8 cellular contexts compared by ENCODE assay signal in genomic region chr20:40160151-40160550, GRCh38.
DNase-seq lines count a peak whose midpoint lies in the region; ATAC-seq and TF ChIP-seq lines count a peak whose summit lies in the region.

No MANE protein-coding gene starts in this region.

- TF ChIP-seq CTCF in AG10803 (conservative IDR thresholded peaks at IDR 0.05; ENCODE audit: low read length) (peak; percentile 92), psoas muscle (IDR thresholded peaks at IDR 0.05) (peak; percentile 52)

- intact Hi-C loops in psoas muscle (cut with DNase I): loop anchor here in 1 of 2 donors (10.0 kb wide), 1 partner anchor 535 kb away; no protein-coding TSS in a partner anchor

- no peaks in the 10 kb centered on the region for H3K4me1 ChIP-seq in psoas muscle

- no peaks in the 10 kb centered on the region for H3K27me3 ChIP-seq in psoas muscle (ENCODE audit: insufficient read depth in 3 of 3, low read length in 2 of 3)

- H3K9me3 ChIP-seq in psoas muscle: no peaks in the 10 kb centered on the region

- peak; percentile 47 for ATAC-seq in GM18511 (IDR thresholded peaks at IDR 0.05; ENCODE audit: unreplicated experiment)
- ATAC-seq in psoas muscle: peak in 3 of 4 donors; percentile 64 to 75 (median 65)
- ATAC-seq in HG02884 (IDR thresholded peaks at IDR 0.05; ENCODE audit: unreplicated experiment): no peak
- no peak for ATAC-seq in HG02610 (IDR thresholded peaks at IDR 0.05; ENCODE audit: unreplicated experiment)

- no peaks in the 10 kb centered on the region for H3K36me3 ChIP-seq in psoas muscle (ENCODE audit: insufficient read depth in 1 of 2, low read depth in 1 of 2)

- H3K4me3 ChIP-seq in AG10803 (ENCODE audit: low read length): no peak overlapping the region
- no peak overlapping the region for H3K4me3 ChIP-seq in psoas muscle

- peak; percentile 65 for DNase-seq in AG10803 (ENCODE audit: low read depth)
- DNase-seq in NCI-H1092 treated with DMSO at 0.1 percent for 48 hours (lab: John Stamatoyannopoulos, UW): peak; percentile 55
- DNase-seq in UCSD-AML1 (lab: John Stamatoyannopoulos, UW; ENCODE audit: unreplicated experiment): peak; percentile 22
- DNase-seq in glomerular visceral epithelial cell (ENCODE audit: extremely low spot score): peak; percentile 4
- DNase-seq in psoas muscle: peak; percentile 15 to 39

- H3K27ac ChIP-seq in psoas muscle: no peak overlapping the region

- 80 to 87% (median 81%) methylated on average over 7 of the region's 7 CpGs for WGBS in psoas muscle, 3 donors

Comparison
In these comparisons a context has a peak if more than half of its experiments do, and no peak if none do; other contexts are left out.
1. DNase-seq: peak in every context shown above with its lines; median percentile 65 in AG10803; 55 in NCI-H1092 treated with DMSO at 0.1 percent for 48 hours; 27 in psoas muscle; 22 in UCSD-AML1; 4 in glomerular visceral epithelial cell.
2. ATAC-seq: peak in GM18511 (single experiment) and psoas muscle (3 of 4); none in HG02884 (single experiment) and HG02610 (single experiment).